In genomic region chr9:89613912-89614311, GRCh38 we compare ENCODE assay signal across 23 cellular contexts. TPM values are rescaled to one million over a fixed set of nuclear protein-coding genes. Genes with fewer than 3 reads are reported as not detected.
"Had no signal": no experiment of that assay in that cellular context is flagged by ENCODE, and none has a peak within 500 bp of the region (broad histone marks: within the 10 kb centered on the region; RNA-seq: fewer than 3 reads in every experiment).

No MANE protein-coding gene starts in this region.

- H3K27me3 ChIP-seq: adrenal gland, body of pancreas had no signal

- H3K4me1 Mint-ChIP-seq: activated B cell treated with CpG ODN at 0.5 μM for 24 hours had no signal

- H3K27ac ChIP-seq: adrenal gland, body of pancreas had no signal

- H3K4me3 ChIP-seq: adrenal gland, body of pancreas, K562 had no signal

- ATAC-seq: body of pancreas, K562, PC-3 had no signal

- DNase-seq: activated B cell treated with CpG ODN at 0.5 μM for 24 hours; activated CD4-positive, alpha-beta T cell treated with anti-CD3 and anti-CD28 coated beads for 1 hour; activated CD4-positive, alpha-beta T cell treated with anti-CD3 and anti-CD28 coated beads, Interleukin-2, amount 50 U/mL, for 4 hours; activated CD8-positive, alpha-beta memory T cell treated with anti-CD3 and anti-CD28 coated beads for 24 hours; activated naive CD4-positive, alpha-beta T cell treated with anti-CD3 and anti-CD28 coated beads, Interleukin-2, amount 50 U/mL, for 16 hours; activated naive CD8-positive, alpha-beta T cell treated with anti-CD3 and anti-CD28 coated beads, Interleukin-2, amount 10 ng/mL, durations not matched to agents 7 days and 5 days; activated T-cell treated with anti-CD3 and anti-CD28 coated beads, Interleukin-2, amount 50 U/mL, for 48 hours; adrenal gland; anterior cingulate cortex; body of pancreas; central memory CD4-positive, alpha-beta T cell; Kasumi-1; NCI-H1105 treated with DMSO at 0.1 percent for 48 hours; NCI-H1436 treated with DMSO at 0.1 percent for 48 hours; NCI-H187; NCI-H2081; NCI-H446; NCI-H524; PC-3; SHP77; T1000 had no signal

- H3K4me1 ChIP-seq: adrenal gland had no signal

- H3K27ac Mint-ChIP-seq: activated B cell treated with CpG ODN at 0.5 μM for 24 hours; activated naive CD8-positive, alpha-beta T cell treated with anti-CD3 and anti-CD28 coated beads, Interleukin-2, amount 10 ng/mL, durations not matched to agents 7 days and 5 days had no signal

- H3K4me3 Mint-ChIP-seq: activated B cell treated with CpG ODN at 0.5 μM for 24 hours; activated naive CD8-positive, alpha-beta T cell treated with anti-CD3 and anti-CD28 coated beads, Interleukin-2, amount 10 ng/mL, durations not matched to agents 7 days and 5 days had no signal

- H3K36me3 ChIP-seq: adrenal gland had no signal

- H3K9me3 ChIP-seq: adrenal gland, body of pancreas had no signal

RNA-seq across cellular contexts. Expression of gene GADD45G, which starts 9.1 kb away (rescaled TPM):
- total RNA-seq: SK-MEL-5 had no signal
